Comparison of ENCODE assay signal across 24 cellular contexts in the genomic region with DNA sequence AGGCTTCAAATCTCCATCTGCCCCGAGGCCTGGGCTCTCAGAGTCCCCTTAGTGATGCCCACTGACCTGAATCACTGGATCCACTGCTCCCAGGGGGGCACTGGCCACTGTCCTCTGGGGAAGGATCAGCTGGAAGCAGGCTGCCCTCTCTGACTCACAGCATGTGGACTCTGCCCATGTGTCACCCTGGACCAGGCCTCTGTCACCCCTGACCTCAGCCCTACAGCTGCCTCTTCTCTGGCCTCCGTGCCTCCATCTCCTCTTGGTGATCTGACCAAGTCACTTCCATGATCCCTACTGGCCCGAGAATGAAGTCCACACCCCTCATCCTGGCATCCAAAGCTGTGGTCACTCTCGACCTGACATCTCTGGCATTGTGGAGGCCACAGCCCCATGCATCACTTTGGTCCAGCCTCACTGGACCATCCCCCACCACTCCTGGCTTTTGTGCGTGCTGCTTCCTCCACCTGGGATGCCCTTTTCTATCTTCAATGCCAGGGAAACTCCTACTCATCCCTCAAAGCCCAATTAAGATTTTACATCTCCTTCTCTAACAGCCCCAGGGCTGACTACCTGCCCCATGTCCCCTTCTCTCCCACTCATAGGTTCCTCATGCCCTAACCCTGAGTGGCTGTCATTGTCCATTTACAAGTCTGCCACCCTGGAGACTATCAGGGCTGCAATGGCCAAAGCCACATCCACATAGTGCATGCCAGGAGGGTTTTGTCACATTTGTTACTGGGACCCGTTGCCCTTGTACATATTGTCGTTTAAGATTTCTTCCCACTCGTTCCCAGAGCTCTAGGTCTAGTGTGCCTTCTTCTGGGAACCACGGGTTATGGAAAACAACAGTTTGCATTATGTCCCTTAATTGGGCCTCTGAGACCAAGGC.
DNase-seq lines count a peak whose midpoint lies in the region; ATAC-seq, FAIRE-seq and TF ChIP-seq lines count a peak whose summit lies in the region.
"Had no signal": no experiment of that assay in that cellular context is flagged by ENCODE, and none has a peak within 500 bp of the region (broad histone marks: within the 10 kb centered on the region; RNA-seq: fewer than 3 reads in every experiment).

No MANE protein-coding gene starts in this region.

- H3K36me3 ChIP-seq in H1 (ENCODE audit: control insufficient read depth in 2 of 4, insufficient read depth in 4 of 4, low read length in 3 of 4) (no peaks in the 10 kb centered on the region), lung (ENCODE audit: control insufficient read depth in 2 of 2, insufficient read depth in 2 of 2, low read length in 2 of 2) (no peaks in the 10 kb centered on the region), smooth muscle cell (ENCODE audit: low read depth) (no peaks in the 10 kb centered on the region)

- DNase-seq in activated naive CD8-positive, alpha-beta T cell treated with anti-CD3 and anti-CD28 coated beads for 36 hours = no peak
- no peak for DNase-seq in activated naive CD8-positive, alpha-beta T cell treated with anti-CD3 and anti-CD28 coated beads, Interleukin-2, amount 50 U/mL, for 24 hours
- DNase-seq in H1 (ENCODE audit: low read depth in 1 of 2, low spot score in 2 of 2) (no peak), lung (ENCODE audit: low spot score) (peak; percentile 6), ureter (ENCODE audit: low spot score) (peak; percentile 28), smooth muscle cell (lab: John Stamatoyannopoulos, UW; ENCODE audit: unreplicated experiment) (no peak), H9 (no peak)
- DNase-seq: DMS53, GDM1, HFFc6, KG1, NCI-H1092, NCI-H1436 treated with DMSO at 0.1 percent for 48 hours, NCI-H2029, NCI-H2227 treated with DMSO at 0.1 percent for 48 hours, NCI-H510A, SHP77 treated with DMSO at 0.1 percent for 48 hours had no signal

- ATAC-seq in activated naive CD8-positive, alpha-beta T cell treated with anti-CD3 and anti-CD28 coated beads, Interleukin-2, amount 50 U/mL, for 24 hours = no peak
- ATAC-seq in lung (ENCODE audit: insufficient read depth, low FRiP score) = no peak
- ATAC-seq in HG02970 (IDR thresholded peaks at IDR 0.05; ENCODE audit: low FRiP score, unreplicated experiment) = no peak

- POLR2A ChIA-PET in H1 (lab: Charles Lee; ENCODE audit: partially characterized antibody) = no interaction called here

- H3K14ac ChIP-seq in H1 (ENCODE audit: insufficient read length) (no peak overlapping the region), H9 (ENCODE audit: insufficient read depth, low read length) (no peak overlapping the region)

- H3K4ac ChIP-seq in H1 (replicated peaks; ENCODE audit: insufficient read length, low read depth, low read length) (no peak overlapping the region), H9 (ENCODE audit: low read depth, low read length) (no peak overlapping the region)

- H4K91ac ChIP-seq in H1 (replicated peaks; ENCODE audit: insufficient read length, low read length) = no peak overlapping the region
- no peak overlapping the region for H4K91ac ChIP-seq in H9 (ENCODE audit: insufficient read length, low read depth, low read length)

- 0 out of 2 replicates have a peak overlapping the region, but pooled peaks have one; percentile 3 for H4K8ac ChIP-seq in H1 (ENCODE audit: extremely low read depth, insufficient read depth, low read length)
- H4K8ac ChIP-seq in H9 (replicated peaks; ENCODE audit: insufficient read length, low read depth, low read length) = no peak overlapping the region

- no peak for TF ChIP-seq RAD21 in H1 (IDR thresholded peaks at IDR 0.05 in 1 of 2, conservative IDR thresholded peaks at IDR 0.05 in 1 of 2; ENCODE audit: low read depth in 2 of 2, low read length in 2 of 2)

- H2AK5ac ChIP-seq in H1 (ENCODE audit: low read depth, low read length) (no peak overlapping the region), H9 (ENCODE audit: insufficient read length, low read length) (no peak overlapping the region)

- CTCF ChIA-PET in H1 (lab: Charles Lee; ENCODE audit: partially characterized antibody) = interaction anchor here (1.7 kb wide), 1 partner anchor 233 kb away, joined by 3 read pairs; no protein-coding TSS in a partner anchor

- H3K79me1 ChIP-seq in H1 (ENCODE audit: low read depth, low read length) (no peaks in the 10 kb centered on the region), H9 (ENCODE audit: insufficient read depth, low read depth, low read length, poor library complexity, severe bottlenecking) (no peaks in the 10 kb centered on the region)

- H3K56ac ChIP-seq in H1 (replicated peaks; ENCODE audit: insufficient read length, low read depth, low read length) (no peak overlapping the region), H9 (ENCODE audit: insufficient read length, low read depth, low read length) (no peak overlapping the region)

- H4K20me1 ChIP-seq in H1 (replicated peaks in 1 of 2; ENCODE audit: control insufficient read depth in 1 of 2, insufficient read depth in 2 of 2, low read length in 2 of 2) (no peaks in the 10 kb centered on the region), smooth muscle cell (ENCODE audit: low read depth) (no peaks in the 10 kb centered on the region), H9 (ENCODE audit: control insufficient read depth, insufficient read depth, insufficient read length) (no peaks in the 10 kb centered on the region)

- no peak for TF ChIP-seq EP300 in H1 (IDR thresholded peaks at IDR 0.05; ENCODE audit: borderline replicate concordance in 1 of 2, low read depth in 2 of 2, low read length in 2 of 2)

- no peak overlapping the region for H3K4me2 ChIP-seq in H1 (ENCODE audit: insufficient read depth in 1 of 2, low read depth in 2 of 2, low read length in 2 of 2)
- no peak overlapping the region for H3K4me2 ChIP-seq in smooth muscle cell
- no peak overlapping the region for H3K4me2 ChIP-seq in H9 (ENCODE audit: insufficient read depth, insufficient read length, low read length)

- no peaks in the 10 kb centered on the region for H3K79me2 ChIP-seq in H1 (ENCODE audit: control insufficient read depth in 1 of 2, insufficient read depth in 2 of 2, low read length in 2 of 2)
- no peaks in the 10 kb centered on the region for H3K79me2 ChIP-seq in smooth muscle cell (ENCODE audit: low read depth)
- H3K79me2 ChIP-seq in H9 (ENCODE audit: insufficient read depth, low read length) = no peaks in the 10 kb centered on the region

- H3K27ac Mint-ChIP-seq in activated naive CD8-positive, alpha-beta T cell treated with anti-CD3 and anti-CD28 coated beads for 36 hours = peak overlapping the region; percentile 26
- H3K27ac Mint-ChIP-seq in activated naive CD8-positive, alpha-beta T cell treated with anti-CD3 and anti-CD28 coated beads, Interleukin-2, amount 50 U/mL, for 24 hours = no peak overlapping the region
- H3K27ac Mint-ChIP-seq in H9 = no peak overlapping the region; a peak in 1 of 7 replicates
- H3K27ac Mint-ChIP-seq: HFFc6 had no signal

- H2AFZ ChIP-seq in H1 (ENCODE audit: low read length) (no peak overlapping the region), smooth muscle cell (ENCODE audit: low read depth) (no peak overlapping the region), H9 (ENCODE audit: low read length) (no peak overlapping the region)

- H3K4me1 ChIP-seq in H1 (replicated peaks in 1 of 4; ENCODE audit: control insufficient read depth in 3 of 4, insufficient read depth in 4 of 4, low read length in 3 of 4) (peaks cover 0 to 4% (median 1%) of the 10 kb centered on the region in 4 experiments; a peak in 2 of 7 replicates), lung (ENCODE audit: control insufficient read depth in 2 of 2, insufficient read depth in 2 of 2, low read length in 2 of 2) (no peaks in the 10 kb centered on the region), smooth muscle cell (ENCODE audit: low read depth) (no peaks in the 10 kb centered on the region), H9 (ENCODE audit: insufficient read depth, low read length) (no peaks in the 10 kb centered on the region)

- no peak overlapping the region for H3T11ph ChIP-seq in H9 (ENCODE audit: low read length)

- H3K23me2 ChIP-seq in H1 (ENCODE audit: low read depth, low read length) (no peaks in the 10 kb centered on the region), H9 (ENCODE audit: insufficient read length, low read depth, low read length, poor library complexity, severe bottlenecking) (no peaks in the 10 kb centered on the region)

- H2BK12ac ChIP-seq in H1 (ENCODE audit: low read depth, low read length) (no peak overlapping the region; the same call in 1 of the 2 replicates), H9 (ENCODE audit: insufficient read length, low read depth, low read length) (no peak overlapping the region)

- no peak for TF ChIP-seq POLR2A in H1 (IDR thresholded peaks at IDR 0.05; ENCODE audit: control extremely low read depth in 1 of 2, low read depth in 2 of 2, low read length in 2 of 2)

- H3F3A ChIP-seq in smooth muscle cell (ENCODE audit: low read depth) = no peaks in the 10 kb centered on the region

- peaks cover 5 to 8% of the 10 kb centered on the region in 2 experiments; a peak in 2 of 4 replicates for H3K9me3 ChIP-seq in H1 (ENCODE audit: insufficient read depth in 2 of 2, low read depth in 1 of 2, low read length in 1 of 2)
- H3K9me3 ChIP-seq in lung (ENCODE audit: control insufficient read depth in 2 of 2, insufficient read depth in 1 of 2, low read length in 1 of 2) = peaks cover 0 to 11% of the 10 kb centered on the region in 2 donors
- no peaks in the 10 kb centered on the region for H3K9me3 ChIP-seq in smooth muscle cell (replicated peaks; ENCODE audit: low read depth)
- H3K9me3 ChIP-seq in H9 (ENCODE audit: control insufficient read depth, low read depth, low read length) = no peaks in the 10 kb centered on the region

- H2BK15ac ChIP-seq in H1 (ENCODE audit: low read length) = peak overlapping the region; percentile 31; the same call in 1 of the 2 replicates
- no peak overlapping the region for H2BK15ac ChIP-seq in H9 (ENCODE audit: low read depth, low read length)

- H2BK5ac ChIP-seq in H1 (ENCODE audit: low read depth, low read length) (no peak overlapping the region), H9 (ENCODE audit: insufficient read length, low read length) (no peak overlapping the region)

- H3K9ac ChIP-seq in H1 (replicated peaks in 1 of 4; ENCODE audit: extremely low read depth in 1 of 4, low read depth in 3 of 4, low read length in 3 of 4) = no peak overlapping the region
- no peak overlapping the region for H3K9ac ChIP-seq in smooth muscle cell (ENCODE audit: low read depth)
- no peak overlapping the region for H3K9ac ChIP-seq in H9 (ENCODE audit: extremely low read depth, insufficient read length, low read length)

- no peak overlapping the region for H3K27ac ChIP-seq in H1 (ENCODE audit: low read depth, low read length)
- no peak overlapping the region for H3K27ac ChIP-seq in lung (ENCODE audit: low read depth in 1 of 2, low read length in 1 of 2)
- no peak overlapping the region for H3K27ac ChIP-seq in smooth muscle cell (ENCODE audit: low read depth)
- no peak overlapping the region for H3K27ac ChIP-seq in H9 (ENCODE audit: insufficient read length, low read depth, low read length)
- H3K27ac ChIP-seq: C4-2B, RWPE1 had no signal

- no peak overlapping the region for H2BK20ac ChIP-seq in H1 (ENCODE audit: low read length)
- H2BK20ac ChIP-seq in H9 (ENCODE audit: low read depth, low read length, poor library complexity, severe bottlenecking) = no peak overlapping the region

- no peak overlapping the region for H2BK120ac ChIP-seq in H1 (replicated peaks; ENCODE audit: low read depth, low read length)
- H2BK120ac ChIP-seq in H9 (ENCODE audit: low read depth, low read length, poor library complexity, severe bottlenecking) = no peak overlapping the region

- no peak for FAIRE-seq in H1 (lab: Jason Lieb, UNC)
- FAIRE-seq: A204.1, D721Med, GM18507, H54 had no signal

- H3K27me3 ChIP-seq in H1 (replicated peaks in 1 of 4; ENCODE audit: control insufficient read depth in 3 of 4, extremely low read depth in 1 of 4, insufficient read depth in 3 of 4, low read length in 3 of 4) (no peaks in the 10 kb centered on the region), lung (ENCODE audit: control insufficient read depth, insufficient read depth) (no peaks in the 10 kb centered on the region), smooth muscle cell (ENCODE audit: low read depth) (no peaks in the 10 kb centered on the region), H9 (ENCODE audit: insufficient read depth, low read length) (no peaks in the 10 kb centered on the region)

- WGBS in H1 (ENCODE audit: extremely low coverage in 1 of 2, insufficient coverage in 1 of 2, insufficient read length in 1 of 2, insufficient replicate concordance in 2 of 2, low coverage in 1 of 2, low lambda C conversion rate in 2 of 2, missing lambda C conversion rate in 1 of 2), 2 experiments = 97% methylated on average over 8 of the region's 9 CpGs; no CpG with 5 or more reads in 1 of the 2 experiments
- WGBS in lung, 2 donors = 75 to 83% methylated on average over 9 of the region's 9 CpGs
- 81% methylated on average over 9 of the region's 9 CpGs for WGBS in smooth muscle cell (ENCODE audit: low lambda C conversion rate)
- no CpG with 5 or more reads among the region's 9 CpGs for WGBS in H9 (ENCODE audit: extremely low coverage, insufficient read length, low lambda C conversion rate)

- H3K23ac ChIP-seq in H1 (ENCODE audit: insufficient read length) (no peak overlapping the region), H9 (ENCODE audit: insufficient read length, low read depth, low read length) (no peak overlapping the region)

- H3K36me3 Mint-ChIP-seq in activated naive CD8-positive, alpha-beta T cell treated with anti-CD3 and anti-CD28 coated beads for 36 hours = no peaks in the 10 kb centered on the region
- no peaks in the 10 kb centered on the region for H3K36me3 Mint-ChIP-seq in activated naive CD8-positive, alpha-beta T cell treated with anti-CD3 and anti-CD28 coated beads, Interleukin-2, amount 50 U/mL, for 24 hours (ENCODE audit: low read depth)
- peaks cover 0 to 2% (median 0%) of the 10 kb centered on the region in 3 experiments; a peak in 1 of 7 replicates for H3K36me3 Mint-ChIP-seq in H9 (ENCODE audit: insufficient read depth in 1 of 3, low read depth in 3 of 3)

- no peaks in the 10 kb centered on the region for H3K27me3 Mint-ChIP-seq in activated naive CD8-positive, alpha-beta T cell treated with anti-CD3 and anti-CD28 coated beads for 36 hours
- peaks cover 4% of the 10 kb centered on the region for H3K27me3 Mint-ChIP-seq in activated naive CD8-positive, alpha-beta T cell treated with anti-CD3 and anti-CD28 coated beads, Interleukin-2, amount 50 U/mL, for 24 hours
- peaks cover 1% of the 10 kb centered on the region; the same call in 1 of the 2 replicates for H3K27me3 Mint-ChIP-seq in H9 (ENCODE audit: low read depth)

- no peaks in the 10 kb centered on the region for H3K4me1 Mint-ChIP-seq in activated naive CD8-positive, alpha-beta T cell treated with anti-CD3 and anti-CD28 coated beads for 36 hours
- no peaks in the 10 kb centered on the region for H3K4me1 Mint-ChIP-seq in activated naive CD8-positive, alpha-beta T cell treated with anti-CD3 and anti-CD28 coated beads, Interleukin-2, amount 50 U/mL, for 24 hours
- peaks cover 7 to 12% of the 10 kb centered on the region in 2 experiments; a peak in 2 of 4 replicates for H3K4me1 Mint-ChIP-seq in H9

- no peak overlapping the region for H3K4me3 Mint-ChIP-seq in activated naive CD8-positive, alpha-beta T cell treated with anti-CD3 and anti-CD28 coated beads for 36 hours
- H3K4me3 Mint-ChIP-seq in activated naive CD8-positive, alpha-beta T cell treated with anti-CD3 and anti-CD28 coated beads, Interleukin-2, amount 50 U/mL, for 24 hours = no peak overlapping the region
- H3K4me3 Mint-ChIP-seq in H9 = no peak overlapping the region
- H3K4me3 Mint-ChIP-seq: HFFc6 had no signal

- no peak overlapping the region for H3K18ac ChIP-seq in H1 (ENCODE audit: extremely low read depth, low read length)
- H3K18ac ChIP-seq in H9 (ENCODE audit: insufficient read length, low read depth, low read length) = no peak overlapping the region

- H3K4me3 ChIP-seq in H1 (ENCODE audit: extremely low read depth in 1 of 4, insufficient read depth in 2 of 4, low read depth in 3 of 4, low read length in 4 of 4) (no peak overlapping the region), lung (no peak overlapping the region), smooth muscle cell (no peak overlapping the region)

- H4K5ac ChIP-seq in H1 (ENCODE audit: insufficient read length, low read depth, low read length) (no peak overlapping the region), H9 (ENCODE audit: insufficient read length, low read depth, low read length) (no peak overlapping the region)

- TF ChIP-seq CTCF in H1 (IDR thresholded peaks at IDR 0.05; ENCODE audit: control extremely low read depth in 1 of 3, insufficient read depth in 1 of 3, low read depth in 1 of 3, low read length in 3 of 3) = no peak
- no peak for TF ChIP-seq CTCF in lung (IDR thresholded peaks at IDR 0.05; ENCODE audit: control extremely low read depth, extremely low read depth)
- no peak for TF ChIP-seq CTCF in smooth muscle cell (IDR thresholded peaks at IDR 0.05; ENCODE audit: borderline replicate concordance, insufficient read depth, poor library complexity, severe bottlenecking)
- TF ChIP-seq CTCF in H9 (conservative IDR thresholded peaks at IDR 0.05) = no peak

- no peaks in the 10 kb centered on the region for H3K9me3 Mint-ChIP-seq in activated naive CD8-positive, alpha-beta T cell treated with anti-CD3 and anti-CD28 coated beads for 36 hours
- no peaks in the 10 kb centered on the region for H3K9me3 Mint-ChIP-seq in activated naive CD8-positive, alpha-beta T cell treated with anti-CD3 and anti-CD28 coated beads, Interleukin-2, amount 50 U/mL, for 24 hours
- peaks cover 0 to 11% of the 10 kb centered on the region in 2 experiments; a peak in 3 of 5 replicates for H3K9me3 Mint-ChIP-seq in H9

Comparison
In these comparisons a context has a peak if more than half of its experiments do, and no peak if none do; other contexts are left out.
1. DNase-seq: peak in lung (single experiment) and ureter (single experiment); none in activated naive CD8-positive, alpha-beta T cell treated with anti-CD3 and anti-CD28 coated beads for 36 hours (single experiment), activated naive CD8-positive, alpha-beta T cell treated with anti-CD3 and anti-CD28 coated beads, Interleukin-2, amount 50 U/mL, for 24 hours (single experiment), H1 (0 of 2), smooth muscle cell (single experiment) and H9 (single experiment).